9 cellular contexts compared by ENCODE assay signal in the genomic region with DNA sequence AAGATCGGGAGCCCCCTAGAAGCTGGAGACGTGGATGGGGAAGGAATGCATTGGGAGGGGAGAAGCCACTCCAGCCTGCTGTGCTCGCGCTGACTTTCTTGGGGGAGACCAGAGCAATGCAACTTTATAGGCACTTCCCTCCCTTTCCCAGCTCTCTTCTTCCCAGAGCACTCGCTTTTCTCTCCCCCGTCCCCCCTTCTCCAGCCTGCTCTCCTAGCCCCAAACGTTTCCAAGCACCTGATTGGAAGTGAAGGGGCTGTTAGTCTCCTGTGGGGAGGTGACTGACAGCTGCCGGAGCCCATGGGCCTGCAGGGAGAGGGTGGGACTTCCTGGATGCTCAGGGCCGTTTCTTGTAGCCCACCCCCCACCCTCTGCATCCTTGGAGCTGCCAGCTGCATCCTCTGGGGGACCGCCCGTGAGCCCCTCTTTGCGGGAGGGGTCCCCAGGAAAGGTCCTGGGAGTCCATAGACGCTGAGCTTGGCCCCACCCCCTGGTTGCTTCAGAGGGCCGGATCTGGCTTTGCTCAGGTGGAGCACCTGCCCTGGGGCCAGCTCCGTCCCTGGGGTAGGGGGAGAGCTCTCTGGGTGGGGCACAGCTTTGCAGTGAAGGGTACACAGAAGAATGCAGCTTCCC. TPM values are rescaled to one million over a fixed set of nuclear protein-coding genes. Genes with fewer than 3 reads are reported as not detected.
A peak's percentile ranks its signal among the peaks of the same experiment; 100 is the strongest.
DNase-seq lines count a peak whose midpoint lies in the region; ATAC-seq and TF ChIP-seq lines count a peak whose summit lies in the region.
"Had no signal": no experiment of that assay in that cellular context is flagged by ENCODE, and none has a peak within 500 bp of the region (broad histone marks: within the 10 kb centered on the region; RNA-seq: fewer than 3 reads in every experiment).

No MANE protein-coding gene starts in this region.

- no peaks in the 10 kb centered on the region for H3K27me3 Mint-ChIP-seq in activated T-cell treated with anti-CD3 and anti-CD28 coated beads, Interleukin-2, amount 50 U/mL, for 72 hours (ENCODE audit: low read depth)

- peak overlapping the region; percentile 53 for H3K4me3 ChIP-seq in iPS-11a (ENCODE audit: low read depth, low read length)
- H3K4me3 ChIP-seq in stomach = peak overlapping the region; percentile 9 to 98 (median 50)

- peaks cover 24 to 40% (median 31%) of the 10 kb centered on the region in 4 donors for H3K4me1 ChIP-seq in stomach

- H3K9me3 ChIP-seq in stomach = no peaks in the 10 kb centered on the region

- peak overlapping the region; percentile 88 to 90 for H3K4me3 Mint-ChIP-seq in activated T-cell treated with anti-CD3 and anti-CD28 coated beads, Interleukin-2, amount 50 U/mL, for 72 hours

- H3K27me3 ChIP-seq in stomach = no peaks in the 10 kb centered on the region

- in situ Hi-C loops in KBM-7 (cut with MboI; ENCODE audit: low pct_unique_long_range_greater_than_20kb, low sequenced_read_pairs) = no loop called here

- peaks cover 2 to 4% of the 10 kb centered on the region in 2 donors for H3K36me3 Mint-ChIP-seq in activated T-cell treated with anti-CD3 and anti-CD28 coated beads, Interleukin-2, amount 50 U/mL, for 72 hours (ENCODE audit: insufficient read depth in 2 of 2)

- WGBS in stomach, 5 donors = 27 to 36% (median 28%) methylated on average over 10 to 15 of the region's 15 CpGs

- peaks cover 15 to 48% (median 45%) of the 10 kb centered on the region in 4 donors for H3K36me3 ChIP-seq in stomach

- peaks cover 20% of the 10 kb centered on the region for H3K4me1 Mint-ChIP-seq in activated T-cell treated with anti-CD3 and anti-CD28 coated beads, Interleukin-2, amount 50 U/mL, for 72 hours (ENCODE audit: low read depth)

- H3K27ac Mint-ChIP-seq in activated T-cell treated with anti-CD3 and anti-CD28 coated beads, Interleukin-2, amount 50 U/mL, for 72 hours = peak overlapping the region; percentile 5

- intact Hi-C loops in stomach (cut with DNase I; ENCODE audit: low total_unique reads) = no loop called here

- no peak for TF ChIP-seq CTCF in stomach (IDR thresholded peaks at IDR 0.05)

- ATAC-seq in activated T-cell treated with anti-CD3 and anti-CD28 coated beads, Interleukin-2, amount 50 U/mL, for 72 hours (replicated peaks in 1 of 2) = no peak
- no peak for ATAC-seq in GM21526 (IDR thresholded peaks at IDR 0.05; ENCODE audit: low FRiP score, unreplicated experiment)

- peak overlapping the region in 1 of 5 donors; percentile 14 for H3K27ac ChIP-seq in stomach
- H3K27ac ChIP-seq: epithelial cell of prostate had no signal

- H3K9me3 Mint-ChIP-seq in activated T-cell treated with anti-CD3 and anti-CD28 coated beads, Interleukin-2, amount 50 U/mL, for 72 hours = no peaks in the 10 kb centered on the region

- no peak for TF ChIP-seq POLR2A in stomach (IDR thresholded peaks at IDR 0.05)

- peak in 1 of 2 donors; percentile 44 for DNase-seq in activated T-cell treated with anti-CD3 and anti-CD28 coated beads, Interleukin-2, amount 50 U/mL, for 72 hours
- DNase-seq in activated T-cell treated with anti-CD3 and anti-CD28 coated beads, Interleukin-2, amount 50 U/mL, for 1 hour = no peak
- DNase-seq in NCI-H2171 (lab: John Stamatoyannopoulos, UW) (peak; percentile 91), amniotic stem cell (lab: John Stamatoyannopoulos, UW) (peak; percentile 54), stomach (no peak), KBM-7 (no peak)

- TF ChIP-seq EP300 in stomach (IDR thresholded peaks at IDR 0.05) = no peak

RNA-seq across cellular contexts. Expression of a gene that starts 2.5 kb away (rescaled TPM):
- 10 to 100 TPM; 48.5 to 58.9 TPM for total RNA-seq in activated T-cell treated with anti-CD3 and anti-CD28 coated beads, Interleukin-2, amount 50 U/mL, for 72 hours
- 10 to 100 TPM; 26.8 to 85.2 (median 33.9) TPM for total RNA-seq in stomach
- polyA plus RNA-seq in stomach = 100 to 1,000 TPM in 1 of 3 donors, 10 to 100 TPM in 2; 25.5 to 127 (median 55.5) TPM

RNA-seq across cellular contexts. Expression of a gene that starts 17.0 kb away (rescaled TPM):
- total RNA-seq in activated T-cell treated with anti-CD3 and anti-CD28 coated beads, Interleukin-2, amount 50 U/mL, for 72 hours = 10 to 100 TPM; 55.2 to 61.3 TPM
- 100 to 1,000 TPM in 1 of 5 donors, 10 to 100 TPM in 4; 19.3 to 208 (median 73.7) TPM for total RNA-seq in stomach
- 100 to 1,000 TPM; 112 to 148 (median 138) TPM for polyA plus RNA-seq in stomach

RNA-seq across cellular contexts. Expression of a gene that starts 43.7 kb away (rescaled TPM):
- total RNA-seq in activated T-cell treated with anti-CD3 and anti-CD28 coated beads, Interleukin-2, amount 50 U/mL, for 72 hours = under 1 TPM; 0.05 to 0.12 TPM
- total RNA-seq in stomach = 10 to 100 TPM in 3 of 5 donors, 1 to 10 TPM in 2; 9.0 to 64.7 (median 24.9) TPM
- 10 to 100 TPM in 1 of 3 donors, 1 to 10 TPM in 2; 3.5 to 13.2 (median 6.8) TPM for polyA plus RNA-seq in stomach

Comparison
In these comparisons a context has a peak if more than half of its experiments do, and no peak if none do; other contexts are left out.
1. DNase-seq: peak in NCI-H2171 (single experiment) and amniotic stem cell (single experiment); none in activated T-cell treated with anti-CD3 and anti-CD28 coated beads, Interleukin-2, amount 50 U/mL, for 1 hour (single experiment), stomach (single experiment) and KBM-7 (single experiment).
2. RNA of a gene that starts 43.7 kb away (total RNA-seq): 9.0 to 64.7 TPM in stomach; 0.05 to 0.12 TPM in activated T-cell treated with anti-CD3 and anti-CD28 coated beads, Interleukin-2, amount 50 U/mL, for 72 hours; every median in the first group is over 4 times any median in the second.